Comparison of ENCODE assay signal across 8 cellular contexts in genomic region chr7:78020131-78020873, GRCh38.
DNase-seq lines count a peak whose midpoint lies in the region; ATAC-seq and TF ChIP-seq lines count a peak whose summit lies in the region.

No MANE protein-coding gene starts in this region.

- H3K4me3 ChIP-seq in AG04449 (ENCODE audit: low read depth, low read length) (peak overlapping the region; percentile 64), spleen (peak overlapping the region; percentile 33 to 71 (median 58))

- intact Hi-C loops in spleen (cut with DNase I; ENCODE audit: low total_unique reads): no loop called here

- POLR2A ChIA-PET in AG04449 (lab: Yijun Ruan, JAX): interaction anchor here (0.6 to 1.4 kb wide), 3 partner anchors 16 to 222 kb away, joined by 3 to 4 read pairs (median 3); partner anchors contain the start of genes PHTF2 and TMEM60

- H3K9me3 ChIP-seq in spleen: no peaks in the 10 kb centered on the region

- H3K4me1 ChIP-seq in spleen: peaks cover 0 to 28% (median 17%) of the 10 kb centered on the region in 6 donors

- CTCF ChIA-PET in AG04449 (lab: Yijun Ruan, JAX): interaction anchor here (0.6 to 2.8 kb wide), 41 partner anchors 8 to 1262 kb away, joined by 3 to 27 read pairs (median 4); no protein-coding TSS in a partner anchor

- H3K27ac ChIP-seq in spleen: peak overlapping the region; percentile 76 to 95 (median 90)

- WGBS in spleen, 5 donors: 1 to 5% (median 3%) methylated on average over 15 to 25 of the region's 25 CpGs

- ATAC-seq in HG02798 (IDR thresholded peaks at IDR 0.05; ENCODE audit: poor library complexity, unreplicated experiment): peak; percentile 43

- H3K27me3 ChIP-seq in spleen (replicated peaks in 1 of 7): peaks cover 0 to 9% (median 0%) of the 10 kb centered on the region in 7 donors

- no peak for TF ChIP-seq POLR2A in spleen (IDR thresholded peaks at IDR 0.05)

- DNase-seq in AG04449 (ENCODE audit: low read depth, low spot score) (peak; percentile 61), NCI-H1105 (lab: John Stamatoyannopoulos, UW) (peak; percentile 64), SW 1271 (lab: John Stamatoyannopoulos, UW) (peak; percentile 6 to 70), cerebellar cortex (ENCODE audit: low spot score) (peak; percentile 86), islet precursor cell (peak; percentile 66), spleen (no peak)

- no peaks in the 10 kb centered on the region for H3K36me3 ChIP-seq in spleen

- TF ChIP-seq CTCF in AG04449 (IDR thresholded peaks at IDR 0.05; ENCODE audit: insufficient read depth, low read length, missing control alignments): peak; percentile 62
- TF ChIP-seq CTCF in GM12874 (IDR thresholded peaks at IDR 0.05; ENCODE audit: insufficient read depth, low read depth, low read length): peak; percentile 37; the same call in 1 of the 2 replicates
- peak in 10 of 11 experiments; percentile 41 to 86 (median 62) for TF ChIP-seq CTCF in spleen (IDR thresholded peaks at IDR 0.05 in 8 of 11, conservative IDR thresholded peaks at IDR 0.05 in 3 of 11)
